8 cellular contexts compared by ENCODE assay signal in the genomic region with DNA sequence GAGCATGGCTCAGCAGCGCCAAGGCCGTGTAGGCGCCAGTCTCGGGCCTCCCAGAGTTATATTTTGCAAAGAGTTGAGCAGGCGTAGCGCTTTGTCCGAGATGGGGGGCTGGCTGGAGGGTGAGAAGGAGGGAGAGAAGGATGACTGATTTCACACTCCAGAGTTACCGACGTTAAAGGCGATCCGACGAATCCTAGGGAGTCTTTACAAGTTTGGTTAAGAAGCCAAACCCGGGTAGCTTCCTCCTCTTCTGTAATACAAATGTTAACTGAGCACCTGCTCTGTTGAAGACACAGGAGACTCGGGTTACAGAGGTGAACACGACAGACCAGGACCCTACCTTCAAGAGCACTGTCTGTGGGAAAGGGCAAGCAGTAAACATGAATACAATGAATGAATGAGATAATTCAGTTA. TPM values are rescaled to one million over a fixed set of nuclear protein-coding genes. Genes with fewer than 3 reads are reported as not detected.
A peak's percentile ranks its signal among the peaks of the same experiment; 100 is the strongest.
DNase-seq lines count a peak whose midpoint lies in the region; ATAC-seq and TF ChIP-seq lines count a peak whose summit lies in the region.

No MANE protein-coding gene starts in this region.

- H3K9me3 ChIP-seq in right atrium auricular region (no peaks in the 10 kb centered on the region), adipocyte (ENCODE audit: control insufficient read depth, low read length) (no peaks in the 10 kb centered on the region), lung (ENCODE audit: control insufficient read depth in 2 of 2, insufficient read depth in 1 of 2, low read length in 1 of 2) (no peaks in the 10 kb centered on the region)

- H3K27ac ChIP-seq in right atrium auricular region, result peak overlapping the region; percentile 97 to 100
- H3K27ac ChIP-seq in lung (ENCODE audit: low read depth in 1 of 2, low read length in 1 of 2), result peak overlapping the region; percentile 84 to 89

- peak overlapping the region; percentile 49 to 68 for H3K4me3 ChIP-seq in right atrium auricular region
- H3K4me3 ChIP-seq in adipocyte (ENCODE audit: low read length), result peak overlapping the region; percentile 95
- peak overlapping the region; percentile 68 for H3K4me3 ChIP-seq in lung

- H3K27me3 ChIP-seq in right atrium auricular region (no peaks in the 10 kb centered on the region), adipocyte (replicated peaks; ENCODE audit: control insufficient read depth, insufficient read depth, low read length) (no peaks in the 10 kb centered on the region), lung (ENCODE audit: control insufficient read depth, insufficient read depth) (no peaks in the 10 kb centered on the region)

- peaks cover 0 to 66% of the 10 kb centered on the region in 2 donors for H3K4me1 ChIP-seq in right atrium auricular region
- peaks cover 49% of the 10 kb centered on the region for H3K4me1 ChIP-seq in adipocyte (ENCODE audit: control insufficient read depth, insufficient read depth, low read length)
- H3K4me1 ChIP-seq in lung (ENCODE audit: control insufficient read depth in 2 of 2, insufficient read depth in 2 of 2, low read length in 2 of 2), result peaks cover 8 to 21% of the 10 kb centered on the region in 2 donors

- peak overlapping the region; percentile 99 for H3K9ac ChIP-seq in adipocyte (ENCODE audit: low read length)

- ATAC-seq in left ventricle myocardium superior (no peak), lung (ENCODE audit: insufficient read depth, low FRiP score) (no peak), HG03442 (IDR thresholded peaks at IDR 0.05; ENCODE audit: unreplicated experiment) (no peak), HG03159 (IDR thresholded peaks at IDR 0.05; ENCODE audit: unreplicated experiment) (no peak), HG03025 (IDR thresholded peaks at IDR 0.05; ENCODE audit: low FRiP score, unreplicated experiment) (no peak)

- TF ChIP-seq CTCF in right atrium auricular region (IDR thresholded peaks at IDR 0.05), result peak in 1 of 2 donors; percentile 53
- TF ChIP-seq CTCF in lung (IDR thresholded peaks at IDR 0.05; ENCODE audit: control extremely low read depth, extremely low read depth), result no peak

- H3K36me3 ChIP-seq in right atrium auricular region (no peaks in the 10 kb centered on the region), adipocyte (ENCODE audit: control insufficient read depth, insufficient read depth, low read length, severe bottlenecking) (peaks cover 4% of the 10 kb centered on the region), lung (ENCODE audit: control insufficient read depth in 2 of 2, insufficient read depth in 2 of 2, low read length in 2 of 2) (no peaks in the 10 kb centered on the region)

- intact Hi-C loops in left ventricle myocardium superior (cut with micrococcal nuclease), result no loop called here

- WGBS in lung, 2 donors, result 0% methylated on average over 15 of the region's 15 CpGs

- DNase-seq in right atrium auricular region (ENCODE audit: low spot score), result no peak
- DNase-seq in left ventricle myocardium superior, result no peak
- no peak for DNase-seq in adipocyte (ENCODE audit: low read depth)
- no peak for DNase-seq in lung (ENCODE audit: low spot score)
- DNase-seq in 8988T, result no peak

RNA-seq across cellular contexts. Expression of a gene that starts 0.8 kb away (rescaled TPM):
- 10 to 100 TPM; 28.4 to 41.2 TPM for total RNA-seq in right atrium auricular region
- 39.1 TPM for total RNA-seq in left ventricle myocardium superior
- total RNA-seq in lung, result 100 to 1,000 TPM; 113 to 129 TPM
- polyA plus RNA-seq in lung, result 10 to 100 TPM; 37.8 to 40.9 TPM

RNA-seq across cellular contexts. Expression of a gene that starts 3.7 kb away (rescaled TPM):
- total RNA-seq in right atrium auricular region (not detected), left ventricle myocardium superior (not detected), lung (not detected)
- polyA plus RNA-seq in lung, result not detected

RNA-seq across cellular contexts. Expression of a gene that starts 5.5 kb away (rescaled TPM):
- total RNA-seq in right atrium auricular region, result 10 to 100 TPM; 50.5 to 67.3 TPM
- 70.9 TPM for total RNA-seq in left ventricle myocardium superior
- 10 to 100 TPM; 40.4 to 56.4 TPM for total RNA-seq in lung
- 10 to 100 TPM; 20.1 to 26.5 TPM for polyA plus RNA-seq in lung

RNA-seq across cellular contexts. Expression of a gene that starts 40.1 kb away (rescaled TPM):
- total RNA-seq in right atrium auricular region (10 to 100 TPM; 15.8 to 19.0 TPM), left ventricle myocardium superior (9.6 TPM), lung (10 to 100 TPM; 10.5 to 10.7 TPM)
- polyA plus RNA-seq in lung, result 10 to 100 TPM in 1 of 2 donors, 1 to 10 TPM in 1; 7.0 to 11.9 TPM

RNA-seq across cellular contexts. Expression of a gene that starts 45.7 kb away (rescaled TPM):
- total RNA-seq in right atrium auricular region, result 10 to 100 TPM; 18.6 to 20.9 TPM
- total RNA-seq in left ventricle myocardium superior, result 13.8 TPM
- 1 to 10 TPM in 1 of 2 donors, under 1 TPM in 1; 0.52 to 3.5 TPM for total RNA-seq in lung
- under 1 TPM; 0.47 to 0.79 TPM for polyA plus RNA-seq in lung
